ENCODE assay signal across 16 cellular contexts in genomic region chr6:130500693-130501092, GRCh38.
DNase-seq lines count a peak whose midpoint lies in the region; ATAC-seq and TF ChIP-seq lines count a peak whose summit lies in the region.
"Had no signal": no experiment of that assay in that cellular context is flagged by ENCODE, and none has a peak within 500 bp of the region (broad histone marks: within the 10 kb centered on the region; RNA-seq: fewer than 3 reads in every experiment).

No MANE protein-coding gene starts in this region.

- H3K27me3 Mint-ChIP-seq in HFFc6 (ENCODE audit: insufficient read depth) = no peaks in the 10 kb centered on the region
- H3K27me3 Mint-ChIP-seq: activated CD4-positive, alpha-beta T cell treated with anti-CD3 and anti-CD28 coated beads for 36 hours; activated naive CD8-positive, alpha-beta T cell treated with anti-CD3 and anti-CD28 coated beads, Interleukin-2, amount 10 ng/mL, durations not matched to agents 7 days and 5 days had no signal

- no peaks in the 10 kb centered on the region for H3K36me3 ChIP-seq in mesenchymal stem cell (ENCODE audit: control insufficient read depth in 1 of 2, insufficient read depth in 2 of 2, low read depth in 1 of 2, low read length in 2 of 2)
- H3K36me3 ChIP-seq: spleen had no signal

- H3K79me1 ChIP-seq in mesenchymal stem cell (replicated peaks; ENCODE audit: low read length, poor library complexity, severe bottlenecking) = no peaks in the 10 kb centered on the region

- no peak overlapping the region for H2BK15ac ChIP-seq in mesenchymal stem cell (ENCODE audit: low read depth, poor library complexity, severe bottlenecking)

- ATAC-seq in omental fat pad (ENCODE audit: low FRiP score) (no peak), HG02798 (IDR thresholded peaks at IDR 0.05; ENCODE audit: poor library complexity, unreplicated experiment) (no peak)
- ATAC-seq: activated CD4-positive, alpha-beta T cell treated with anti-CD3 and anti-CD28 coated beads for 36 hours had no signal

- H2BK12ac ChIP-seq in mesenchymal stem cell (ENCODE audit: low read length in 2 of 2) = no peak overlapping the region

- H3K4me1 Mint-ChIP-seq in HFFc6 (ENCODE audit: low read depth) = peaks cover 44% of the 10 kb centered on the region

- peak overlapping the region; percentile 82 for H3K4me3 Mint-ChIP-seq in HFFc6
- H3K4me3 Mint-ChIP-seq: activated CD4-positive, alpha-beta T cell treated with anti-CD3 and anti-CD28 coated beads for 36 hours; activated naive CD8-positive, alpha-beta T cell treated with anti-CD3 and anti-CD28 coated beads, Interleukin-2, amount 10 ng/mL, durations not matched to agents 7 days and 5 days; T-helper 1 cell treated with Interleukin-12 subunit alpha and Interleukin-12 subunit beta and Interleukin-4 antibody, amounts not matched to agents 30 μg/mL and 1 μg/mL, for 36 hours had no signal

- H3K9me3 Mint-ChIP-seq in HFFc6 = no peaks in the 10 kb centered on the region

- H3K4me3 ChIP-seq in choroid plexus epithelial cell (ENCODE audit: low read depth, low read length) = no peak overlapping the region
- no peak overlapping the region for H3K4me3 ChIP-seq in mesenchymal stem cell (ENCODE audit: insufficient read depth in 1 of 2, low read depth in 1 of 2, low read length in 2 of 2)
- H3K4me3 ChIP-seq: spleen had no signal

- no peak overlapping the region for H2AFZ ChIP-seq in mesenchymal stem cell (ENCODE audit: low read depth, low read length)

- TF ChIP-seq CTCF in HFFc6 (IDR thresholded peaks at IDR 0.05) (no peak), choroid plexus epithelial cell (conservative IDR thresholded peaks at IDR 0.05; ENCODE audit: low read depth, low read length) (no peak), omental fat pad (IDR thresholded peaks at IDR 0.05) (no peak)

- H3K27ac ChIP-seq in mesenchymal stem cell (ENCODE audit: low read length, poor library complexity, severe bottlenecking) = peak overlapping the region; percentile 40
- H3K27ac ChIP-seq: C4-2B, spleen had no signal

- H3K4me1 ChIP-seq in mesenchymal stem cell (ENCODE audit: control insufficient read depth, insufficient read depth, low read depth, low read length) = no peaks in the 10 kb centered on the region
- H3K4me1 ChIP-seq: spleen had no signal

- DNase-seq in AG08396 (ENCODE audit: low spot score) = peak; percentile 36
- peak; percentile 83 for DNase-seq in HFFc6
- DNase-seq in choroid plexus epithelial cell (ENCODE audit: low read depth) = peak; percentile 88
- DNase-seq in mesenchymal stem cell = peak; percentile 54
- DNase-seq in omental fat pad (ENCODE audit: low spot score) = no peak
- no peak for DNase-seq in NCI-H187 (lab: John Stamatoyannopoulos, UW)
- no peak for DNase-seq in SKM-1 (lab: John Stamatoyannopoulos, UW; ENCODE audit: unreplicated experiment)
- DNase-seq: activated CD4-positive, alpha-beta T cell treated with anti-CD3 and anti-CD28 coated beads for 36 hours; activated naive CD8-positive, alpha-beta T cell treated with anti-CD3 and anti-CD28 coated beads, Interleukin-2, amount 10 ng/mL, durations not matched to agents 7 days and 5 days; DND-41; NCI-H2029 treated with DMSO at 0.1 percent for 48 hours; nucleus accumbens; spleen had no signal

- peak overlapping the region; percentile 40 for H3K9ac ChIP-seq in mesenchymal stem cell (ENCODE audit: low read length)

- H3K27ac Mint-ChIP-seq in HFFc6 = peak overlapping the region; percentile 86
- H3K27ac Mint-ChIP-seq: activated CD4-positive, alpha-beta T cell treated with anti-CD3 and anti-CD28 coated beads for 36 hours; activated naive CD8-positive, alpha-beta T cell treated with anti-CD3 and anti-CD28 coated beads, Interleukin-2, amount 10 ng/mL, durations not matched to agents 7 days and 5 days; T-helper 1 cell treated with Interleukin-12 subunit alpha and Interleukin-12 subunit beta and Interleukin-4 antibody, amounts not matched to agents 30 μg/mL and 1 μg/mL, for 36 hours had no signal

- WGBS in mesenchymal stem cell = 81% methylated on average over 5 of the region's 6 CpGs

- H3K23ac ChIP-seq in mesenchymal stem cell (ENCODE audit: low read length in 2 of 2) = no peak overlapping the region

- H3K4me2 ChIP-seq in mesenchymal stem cell (ENCODE audit: low read length, poor library complexity, severe bottlenecking) = no peak overlapping the region

- H3K4ac ChIP-seq in mesenchymal stem cell (ENCODE audit: low read depth in 1 of 2, low read length in 2 of 2) = no peak overlapping the region

- H3K27me3 ChIP-seq in mesenchymal stem cell (ENCODE audit: control insufficient read depth in 1 of 2, insufficient read depth in 1 of 2, low read length in 2 of 2) = no peaks in the 10 kb centered on the region
- H3K27me3 ChIP-seq: spleen had no signal

- no peak overlapping the region for H4K8ac ChIP-seq in mesenchymal stem cell (ENCODE audit: low read length)

- H3K9me3 ChIP-seq in mesenchymal stem cell (ENCODE audit: control insufficient read depth, low read length) = no peaks in the 10 kb centered on the region
- H3K9me3 ChIP-seq: spleen had no signal

- no peak overlapping the region for H2BK120ac ChIP-seq in mesenchymal stem cell (ENCODE audit: low read depth, low read length)

- no peak overlapping the region for H2AK5ac ChIP-seq in mesenchymal stem cell (ENCODE audit: low read length, severe bottlenecking)

- H3K36me3 Mint-ChIP-seq in HFFc6 (ENCODE audit: low read depth) = no peaks in the 10 kb centered on the region

- H2BK5ac ChIP-seq in mesenchymal stem cell (ENCODE audit: low read depth, low read length, poor library complexity, severe bottlenecking) = no peak overlapping the region

- no peak overlapping the region for H3K14ac ChIP-seq in mesenchymal stem cell (ENCODE audit: low read length in 2 of 2)

- H4K91ac ChIP-seq in mesenchymal stem cell (ENCODE audit: low read length) = no peak overlapping the region

- H3K18ac ChIP-seq in mesenchymal stem cell (ENCODE audit: low read depth in 1 of 2, low read length in 2 of 2) = peak overlapping the region in 1 of 2 experiments; percentile 57

Comparison
In these comparisons a context has a peak if more than half of its experiments do, and no peak if none do; other contexts are left out.
1. DNase-seq: peak in AG08396 (single experiment), HFFc6 (single experiment), choroid plexus epithelial cell (single experiment) and mesenchymal stem cell (single experiment); none in omental fat pad (single experiment), NCI-H187 (0 of 2) and SKM-1 (single experiment).